ENCODE assay signal across 1 cellular context in the genomic region with DNA sequence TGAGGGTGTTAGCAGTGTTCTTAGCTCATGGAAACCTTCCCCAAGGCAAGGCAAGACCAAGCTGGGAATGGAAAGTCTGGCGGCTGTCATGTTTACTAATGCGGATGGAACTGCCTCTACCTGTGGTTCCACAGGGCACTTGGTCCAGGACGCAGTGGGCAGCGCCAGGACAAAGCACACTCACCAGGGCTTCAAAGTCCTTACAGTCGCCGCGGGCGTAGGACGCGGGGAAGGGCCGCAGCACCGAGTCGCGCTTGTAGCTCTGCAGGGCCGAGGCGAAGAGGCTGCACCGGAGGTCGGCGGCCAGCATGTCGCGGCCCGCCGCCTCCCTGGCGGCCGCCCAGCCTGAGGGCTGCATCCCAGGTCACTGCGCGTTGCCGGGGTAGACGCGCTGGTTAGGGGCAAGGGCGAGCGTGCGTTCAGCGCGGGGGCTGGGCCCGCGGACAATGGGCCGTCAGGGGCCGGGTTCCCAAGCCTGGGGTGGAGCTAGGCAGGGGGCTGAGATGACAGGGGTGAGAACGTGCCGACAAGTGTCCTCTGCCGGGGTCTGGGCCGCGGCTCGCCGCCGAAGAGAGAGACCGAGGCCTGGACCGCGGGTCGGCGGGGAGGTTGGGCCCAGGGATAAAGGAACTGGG.
TF ChIP-seq lines count a peak whose summit lies in the region.

No MANE protein-coding gene starts in this region.

TF ChIP-seq in WTC11, 78 proteins besides CTCF, POLR2A, EP300 and RAD21 (continued from another document):
- TF ChIP-seq, protein P1, sequence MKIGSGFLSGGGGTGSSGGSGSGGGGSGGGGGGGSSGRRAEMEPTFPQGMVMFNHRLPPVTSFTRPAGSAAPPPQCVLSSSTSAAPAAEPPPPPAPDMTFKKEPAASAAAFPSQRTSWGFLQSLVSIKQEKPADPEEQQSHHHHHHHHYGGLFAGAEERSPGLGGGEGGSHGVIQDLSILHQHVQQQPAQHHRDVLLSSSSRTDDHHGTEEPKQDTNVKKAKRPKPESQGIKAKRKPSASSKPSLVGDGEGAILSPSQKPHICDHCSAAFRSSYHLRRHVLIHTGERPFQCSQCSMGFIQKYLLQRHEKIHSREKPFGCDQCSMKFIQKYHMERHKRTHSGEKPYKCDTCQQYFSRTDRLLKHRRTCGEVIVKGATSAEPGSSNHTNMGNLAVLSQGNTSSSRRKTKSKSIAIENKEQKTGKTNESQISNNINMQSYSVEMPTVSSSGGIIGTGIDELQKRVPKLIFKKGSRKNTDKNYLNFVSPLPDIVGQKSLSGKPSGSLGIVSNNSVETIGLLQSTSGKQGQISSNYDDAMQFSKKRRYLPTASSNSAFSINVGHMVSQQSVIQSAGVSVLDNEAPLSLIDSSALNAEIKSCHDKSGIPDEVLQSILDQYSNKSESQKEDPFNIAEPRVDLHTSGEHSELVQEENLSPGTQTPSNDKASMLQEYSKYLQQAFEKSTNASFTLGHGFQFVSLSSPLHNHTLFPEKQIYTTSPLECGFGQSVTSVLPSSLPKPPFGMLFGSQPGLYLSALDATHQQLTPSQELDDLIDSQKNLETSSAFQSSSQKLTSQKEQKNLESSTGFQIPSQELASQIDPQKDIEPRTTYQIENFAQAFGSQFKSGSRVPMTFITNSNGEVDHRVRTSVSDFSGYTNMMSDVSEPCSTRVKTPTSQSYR (CRISPR knock-in tag; IDR thresholded peaks at IDR 0.05), result 0 out of 2 replicates have a peak, but pooled peaks have one; percentile 28
- TF ChIP-seq, protein P2, sequence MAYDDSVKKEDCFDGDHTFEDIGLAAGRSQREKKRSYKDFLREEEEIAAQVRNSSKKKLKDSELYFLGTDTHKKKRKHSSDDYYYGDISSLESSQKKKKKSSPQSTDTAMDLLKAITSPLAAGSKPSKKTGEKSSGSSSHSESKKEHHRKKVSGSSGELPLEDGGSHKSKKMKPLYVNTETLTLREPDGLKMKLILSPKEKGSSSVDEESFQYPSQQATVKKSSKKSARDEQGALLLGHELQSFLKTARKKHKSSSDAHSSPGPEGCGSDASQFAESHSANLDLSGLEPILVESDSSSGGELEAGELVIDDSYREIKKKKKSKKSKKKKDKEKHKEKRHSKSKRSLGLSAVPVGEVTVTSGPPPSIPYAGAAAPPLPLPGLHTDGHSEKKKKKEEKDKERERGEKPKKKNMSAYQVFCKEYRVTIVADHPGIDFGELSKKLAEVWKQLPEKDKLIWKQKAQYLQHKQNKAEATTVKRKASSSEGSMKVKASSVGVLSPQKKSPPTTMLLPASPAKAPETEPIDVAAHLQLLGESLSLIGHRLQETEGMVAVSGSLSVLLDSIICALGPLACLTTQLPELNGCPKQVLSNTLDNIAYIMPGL (CRISPR knock-in tag; IDR thresholded peaks at IDR 0.05), result peak; percentile 62; the same call in 1 of the 2 replicates
- TF ChIP-seq SOX15 (CRISPR knock-in tag; IDR thresholded peaks at IDR 0.05) (no peak), NFE2L1 (CRISPR knock-in tag; IDR thresholded peaks at IDR 0.05) (no peak), SP1 (CRISPR knock-in tag; conservative IDR thresholded peaks at IDR 0.05) (no peak), ZNF396 (CRISPR knock-in tag; IDR thresholded peaks at IDR 0.05; ENCODE audit: borderline replicate concordance) (no peak), FOXK1 (CRISPR knock-in tag; IDR thresholded peaks at IDR 0.05) (0 out of 2 replicates have a peak, but pooled peaks have one; percentile 14), ZNF263 (CRISPR knock-in tag; IDR thresholded peaks at IDR 0.05; ENCODE audit: low read depth) (no peak), MYBL2 (CRISPR knock-in tag; IDR thresholded peaks at IDR 0.05) (peak; percentile 59; the same call in 1 of the 2 replicates), MXD4 (CRISPR knock-in tag; IDR thresholded peaks at IDR 0.05; ENCODE audit: borderline replicate concordance) (no peak)
- TF ChIP-seq, protein P3, sequence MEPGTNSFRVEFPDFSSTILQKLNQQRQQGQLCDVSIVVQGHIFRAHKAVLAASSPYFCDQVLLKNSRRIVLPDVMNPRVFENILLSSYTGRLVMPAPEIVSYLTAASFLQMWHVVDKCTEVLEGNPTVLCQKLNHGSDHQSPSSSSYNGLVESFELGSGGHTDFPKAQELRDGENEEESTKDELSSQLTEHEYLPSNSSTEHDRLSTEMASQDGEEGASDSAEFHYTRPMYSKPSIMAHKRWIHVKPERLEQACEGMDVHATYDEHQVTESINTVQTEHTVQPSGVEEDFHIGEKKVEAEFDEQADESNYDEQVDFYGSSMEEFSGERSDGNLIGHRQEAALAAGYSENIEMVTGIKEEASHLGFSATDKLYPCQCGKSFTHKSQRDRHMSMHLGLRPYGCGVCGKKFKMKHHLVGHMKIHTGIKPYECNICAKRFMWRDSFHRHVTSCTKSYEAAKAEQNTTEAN (CRISPR knock-in tag; IDR thresholded peaks at IDR 0.05), result 0 out of 2 replicates have a peak, but pooled peaks have one; percentile 51
- TF ChIP-seq, protein P4, sequence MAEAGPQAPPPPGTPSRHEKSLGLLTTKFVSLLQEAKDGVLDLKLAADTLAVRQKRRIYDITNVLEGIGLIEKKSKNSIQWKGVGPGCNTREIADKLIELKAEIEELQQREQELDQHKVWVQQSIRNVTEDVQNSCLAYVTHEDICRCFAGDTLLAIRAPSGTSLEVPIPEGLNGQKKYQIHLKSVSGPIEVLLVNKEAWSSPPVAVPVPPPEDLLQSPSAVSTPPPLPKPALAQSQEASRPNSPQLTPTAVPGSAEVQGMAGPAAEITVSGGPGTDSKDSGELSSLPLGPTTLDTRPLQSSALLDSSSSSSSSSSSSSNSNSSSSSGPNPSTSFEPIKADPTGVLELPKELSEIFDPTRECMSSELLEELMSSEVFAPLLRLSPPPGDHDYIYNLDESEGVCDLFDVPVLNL (CRISPR knock-in tag; IDR thresholded peaks at IDR 0.05; ENCODE audit: borderline replicate concordance, low read depth), result no peak
- TF ChIP-seq, protein P5, sequence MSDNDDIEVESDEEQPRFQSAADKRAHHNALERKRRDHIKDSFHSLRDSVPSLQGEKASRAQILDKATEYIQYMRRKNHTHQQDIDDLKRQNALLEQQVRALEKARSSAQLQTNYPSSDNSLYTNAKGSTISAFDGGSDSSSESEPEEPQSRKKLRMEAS (CRISPR knock-in tag; IDR thresholded peaks at IDR 0.05), result peak; percentile 66; the same call in 1 of the 2 replicates
TF ChIP-seq in WTC11: peak in this region for 9.
